ENCODE assay signal across 1 cellular context in genomic region chr22:37797874-37798500, GRCh38.
TF ChIP-seq lines count a peak whose summit lies in the region.

No MANE protein-coding gene starts in this region.

TF ChIP-seq in H1, 55 proteins besides CTCF, POLR2A, EP300 and RAD21:
- TF ChIP-seq GTF2F1 (IDR thresholded peaks at IDR 0.05; ENCODE audit: borderline replicate concordance, low read depth, low read length) (no peak), YY1 (IDR thresholded peaks at IDR 0.05; ENCODE audit: low read depth, low read length) (no peak), NANOG (IDR thresholded peaks at IDR 0.05; ENCODE audit: insufficient read depth, low read depth, low read length, poor library complexity, severe bottlenecking) (no peak), EGR1 (IDR thresholded peaks at IDR 0.05; ENCODE audit: borderline replicate concordance, low read depth, low read length) (no peak), SAP30 (IDR thresholded peaks at IDR 0.05; ENCODE audit: insufficient read depth, insufficient replicate concordance, low read length) (no peak), TBP (IDR thresholded peaks at IDR 0.05; ENCODE audit: low read depth, low read length) (no peak), RFX5 (IDR thresholded peaks at IDR 0.05; ENCODE audit: borderline replicate concordance, low read depth, low read length) (no peak), FOSL1 (IDR thresholded peaks at IDR 0.05; ENCODE audit: insufficient read depth, low read depth, low read length) (no peak), E2F6 (IDR thresholded peaks at IDR 0.05) (no peak), ATF2 (IDR thresholded peaks at IDR 0.05; ENCODE audit: low read length) (no peak), CBX5 (IDR thresholded peaks at IDR 0.05; ENCODE audit: low read depth, low read length) (no peak), GABPA (IDR thresholded peaks at IDR 0.05; ENCODE audit: borderline replicate concordance, insufficient read depth, low read length) (no peak), RNF2 (IDR thresholded peaks at IDR 0.05; ENCODE audit: borderline replicate concordance, low read depth, low read length, missing control alignments, poor library complexity, severe bottlenecking) (no peak), KDM4A (IDR thresholded peaks at IDR 0.05; ENCODE audit: low read depth, low read length, severe bottlenecking) (no peak), SP4 (IDR thresholded peaks at IDR 0.05; ENCODE audit: low read length) (no peak)
TF ChIP-seq in H1: peak in this region for 0.
